In the genomic region with DNA sequence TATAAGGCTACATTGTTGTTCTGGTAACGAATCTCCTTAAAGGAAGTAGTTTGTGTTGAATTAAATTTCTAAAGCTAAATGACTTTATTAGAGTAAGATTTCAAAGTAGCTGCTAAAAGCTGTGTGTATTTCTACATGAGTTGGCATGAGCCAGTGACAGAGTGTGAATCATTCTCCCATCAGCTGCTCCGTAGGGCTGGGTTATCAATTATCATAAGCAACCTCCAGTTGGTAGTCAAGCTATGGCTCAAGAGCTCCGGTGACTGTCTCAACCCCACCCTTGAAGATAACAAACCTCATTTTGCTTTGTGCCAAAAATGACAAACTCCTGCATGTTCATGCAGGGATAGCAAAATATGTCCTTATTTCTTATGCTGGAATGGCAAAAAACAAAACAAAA, we compare ENCODE assay signal across 16 cellular contexts.
DNase-seq lines count a peak whose midpoint lies in the region; ATAC-seq, FAIRE-seq and TF ChIP-seq lines count a peak whose summit lies in the region.
"Had no signal": no experiment of that assay in that cellular context is flagged by ENCODE, and none has a peak within 500 bp of the region (broad histone marks: within the 10 kb centered on the region; RNA-seq: fewer than 3 reads in every experiment).

No MANE protein-coding gene starts in this region.

- POLR2A ChIA-PET in A549 (lab: Yijun Ruan, JAX): no interaction called here

- no peak overlapping the region for H3K27ac ChIP-seq in A549
- H3K27ac ChIP-seq: body of pancreas, uterus had no signal

- no peak overlapping the region for H3K4me3 Mint-ChIP-seq in nephron progenitor cell
- H3K4me3 Mint-ChIP-seq: activated T-cell treated with anti-CD3 and anti-CD28 coated beads, Interleukin-2, amount 50 U/mL, for 4 hours; B cell had no signal

- ATAC-seq in A549 (0 out of 6 replicates have a peak, but pooled peaks have one; percentile 39 to 40), GM21360 (IDR thresholded peaks at IDR 0.05; ENCODE audit: unreplicated experiment) (no peak), GM21723 (IDR thresholded peaks at IDR 0.05; ENCODE audit: unreplicated experiment) (no peak)
- ATAC-seq: activated T-cell treated with anti-CD3 and anti-CD28 coated beads, Interleukin-2, amount 50 U/mL, for 4 hours; body of pancreas had no signal

- 30% methylated on average over 3 of the region's 3 CpGs for WGBS in A549 (ENCODE audit: missing lambda C conversion rate)

- TF ChIP-seq EP300 in A549 (IDR thresholded peaks at IDR 0.05): no peak

- H3K27me3 Mint-ChIP-seq in nephron progenitor cell (ENCODE audit: low read depth, poor library complexity): peaks cover 3% of the 10 kb centered on the region
- H3K27me3 Mint-ChIP-seq: B cell had no signal

- H3K4me1 ChIP-seq in A549: peaks cover 11% of the 10 kb centered on the region; the same call in 2 of the 3 replicates
- H3K4me1 ChIP-seq: body of pancreas, uterus had no signal

- no peak for TF ChIP-seq POLR2A in A549 (IDR thresholded peaks at IDR 0.05; ENCODE audit: low read length)

- no peak for TF ChIP-seq CTCF in A549 (IDR thresholded peaks at IDR 0.05)
- TF ChIP-seq CTCF in nephron progenitor cell (IDR thresholded peaks at IDR 0.05): no peak

- DNase-seq in A549 (ENCODE audit: low read depth in 1 of 2, low spot score in 1 of 2) (peak in 1 of 2 experiments; percentile 13), HPDE6-E6E7 (ENCODE audit: extremely low spot score) (peak; percentile 23), amniotic epithelial cell (ENCODE audit: low read depth) (peak; percentile 72), glomerular visceral epithelial cell (ENCODE audit: extremely low spot score) (peak; percentile 16), UCSD-AML1 (lab: John Stamatoyannopoulos, UW; ENCODE audit: unreplicated experiment) (no peak), nephron progenitor cell (no peak)
- DNase-seq: activated CD4-positive, CD25-positive, alpha-beta regulatory T cell; activated T-cell treated with anti-CD3 and anti-CD28 coated beads, Interleukin-2, amount 50 U/mL, for 4 hours; body of pancreas; DMS79 treated with DMSO at 0.1 percent for 48 hours; NCI-H345; SIG-M5; uterus had no signal

- no peaks in the 10 kb centered on the region for H3K36me3 Mint-ChIP-seq in nephron progenitor cell (ENCODE audit: low read depth)

- H3K4me2 ChIP-seq in A549: peak overlapping the region; percentile 30; the same call in 2 of the 3 replicates

- no peak for FAIRE-seq in A549 (lab: Jason Lieb, UNC)

- H3K9me3 Mint-ChIP-seq in nephron progenitor cell: no peaks in the 10 kb centered on the region

- H3K4me1 Mint-ChIP-seq in nephron progenitor cell: peaks cover 31% of the 10 kb centered on the region
- H3K4me1 Mint-ChIP-seq: B cell had no signal

- H3K27ac Mint-ChIP-seq in nephron progenitor cell: no peak overlapping the region
- H3K27ac Mint-ChIP-seq: B cell had no signal

- no peaks in the 10 kb centered on the region for H3K9me3 ChIP-seq in A549
- H3K9me3 ChIP-seq: body of pancreas, uterus had no signal

- TF ChIP-seq RAD21 in A549 (conservative IDR thresholded peaks at IDR 0.05 in 1 of 2, IDR thresholded peaks at IDR 0.05 in 1 of 2): no peak

- no peak overlapping the region for H3K4me3 ChIP-seq in A549
- H3K4me3 ChIP-seq: body of pancreas, uterus had no signal

- CTCF ChIA-PET in A549 (lab: Yijun Ruan, JAX): no interaction called here

TF ChIP-seq in A549, 52 proteins besides CTCF, POLR2A, EP300 and RAD21:
- TF ChIP-seq ESRRA (IDR thresholded peaks at IDR 0.05; ENCODE audit: borderline replicate concordance, low read length): no peak
- TF ChIP-seq FOSL2 (IDR thresholded peaks at IDR 0.05): no peak
- TF ChIP-seq FOSL2 (CRISPR knock-in tag; IDR thresholded peaks at IDR 0.05): 0 out of 2 replicates have a peak, but pooled peaks have one; percentile 14

Comparison
In these comparisons a context has a peak if more than half of its experiments do, and no peak if none do; other contexts are left out.
1. ATAC-seq: peak in A549 (2 of 2); none in GM21360 (single experiment) and GM21723 (single experiment).
2. DNase-seq: peak in HPDE6-E6E7 (single experiment), amniotic epithelial cell (single experiment) and glomerular visceral epithelial cell (single experiment); none in UCSD-AML1 (single experiment) and nephron progenitor cell (single experiment).